ENCODE assay signal across 1 cellular context in genomic region chr18:63552581-63552980, GRCh38.
TF ChIP-seq lines count a peak whose summit lies in the region.

No MANE protein-coding gene starts in this region.

TF ChIP-seq in SK-N-SH, 30 proteins besides CTCF, POLR2A, EP300 and RAD21 (continued from another document):
- TF ChIP-seq PBX3 (IDR thresholded peaks at IDR 0.05): no peak
- no peak for TF ChIP-seq EZH2phosphoT487 (IDR thresholded peaks at IDR 0.05; ENCODE audit: borderline replicate concordance, low read depth)
- TF ChIP-seq ZBTB33 (IDR thresholded peaks at IDR 0.05; ENCODE audit: borderline replicate concordance, low read depth): no peak
- no peak for TF ChIP-seq TEAD4 (IDR thresholded peaks at IDR 0.05; ENCODE audit: borderline replicate concordance, insufficient read depth)
- TF ChIP-seq SIN3A (IDR thresholded peaks at IDR 0.05; ENCODE audit: borderline replicate concordance, low read depth, low read length): no peak
- no peak for TF ChIP-seq MEF2A (IDR thresholded peaks at IDR 0.05; ENCODE audit: borderline replicate concordance, low read depth)
- no peak for TF ChIP-seq TCF12 (IDR thresholded peaks at IDR 0.05)
- no peak for TF ChIP-seq ELF1 (IDR thresholded peaks at IDR 0.05)
- TF ChIP-seq YY1 (IDR thresholded peaks at IDR 0.05; ENCODE audit: low read depth): no peak
- no peak for TF ChIP-seq FOSL2 (IDR thresholded peaks at IDR 0.05; ENCODE audit: borderline replicate concordance, low read depth)
- no peak for TF ChIP-seq MAX (IDR thresholded peaks at IDR 0.05; ENCODE audit: low read depth)
- TF ChIP-seq FOXJ3 (CRISPR knock-in tag; IDR thresholded peaks at IDR 0.05): no peak
- TF ChIP-seq RXRA (IDR thresholded peaks at IDR 0.05; ENCODE audit: borderline replicate concordance, low read depth): no peak
- TF ChIP-seq NRF1 (IDR thresholded peaks at IDR 0.05; ENCODE audit: low read depth, low read length): no peak
- no peak for TF ChIP-seq FOXM1 (IDR thresholded peaks at IDR 0.05; ENCODE audit: low read depth)
- TF ChIP-seq GABPA (IDR thresholded peaks at IDR 0.05; ENCODE audit: low read depth): no peak
- no peak for TF ChIP-seq GATA2 (CRISPR knock-in tag; IDR thresholded peaks at IDR 0.05)
TF ChIP-seq in SK-N-SH: peak in this region for 0.
